1 cellular context compared by ENCODE assay signal in genomic region chr2:39513641-39514094, GRCh38.
A peak's percentile ranks its signal among the peaks of the same experiment; 100 is the strongest.
TF ChIP-seq lines count a peak whose summit lies in the region.

No MANE protein-coding gene starts in this region.

TF ChIP-seq in HepG2, 621 proteins besides CTCF, POLR2A, EP300 and RAD21 (continued from another document and continues in another):
- no peak for TF ChIP-seq CREB3 (CRISPR knock-in tag; IDR thresholded peaks at IDR 0.05)
- no peak for TF ChIP-seq ZFP41 (CRISPR knock-in tag; IDR thresholded peaks at IDR 0.05; ENCODE audit: borderline replicate concordance)
- no peak for TF ChIP-seq SIX1 (CRISPR knock-in tag; IDR thresholded peaks at IDR 0.05; ENCODE audit: borderline replicate concordance)
- TF ChIP-seq ZNF616 (CRISPR knock-in tag; IDR thresholded peaks at IDR 0.05; ENCODE audit: low read depth) = no peak
- TF ChIP-seq ZKSCAN1 (IDR thresholded peaks at IDR 0.05; ENCODE audit: low read length) = no peak
- no peak for TF ChIP-seq ZNF790 (CRISPR knock-in tag; IDR thresholded peaks at IDR 0.05; ENCODE audit: borderline replicate concordance)
- TF ChIP-seq ZNF724P (CRISPR knock-in tag; IDR thresholded peaks at IDR 0.05; ENCODE audit: borderline replicate concordance) = no peak
- peak; percentile 79 for TF ChIP-seq TEAD3 (CRISPR knock-in tag; optimal IDR thresholded peaks at IDR 0.05; ENCODE audit: borderline replicate concordance)
- TF ChIP-seq GTF2F1 (IDR thresholded peaks at IDR 0.05; ENCODE audit: low read length) = no peak
- no peak for TF ChIP-seq RBFOX2 (IDR thresholded peaks at IDR 0.05; ENCODE audit: low read depth, low read length)
- no peak for TF ChIP-seq ZNF800 (CRISPR knock-in tag; IDR thresholded peaks at IDR 0.05)
- no peak for TF ChIP-seq HOXA9 (CRISPR knock-in tag; IDR thresholded peaks at IDR 0.05; ENCODE audit: borderline replicate concordance)
- TF ChIP-seq THAP9 (CRISPR knock-in tag; IDR thresholded peaks at IDR 0.05; ENCODE audit: borderline replicate concordance) = no peak
- TF ChIP-seq MLLT10 (CRISPR knock-in tag; IDR thresholded peaks at IDR 0.05) = no peak
- no peak for TF ChIP-seq KDM2A (CRISPR knock-in tag; IDR thresholded peaks at IDR 0.05; ENCODE audit: borderline replicate concordance, low read depth)
- TF ChIP-seq ZNF280D (CRISPR knock-in tag; IDR thresholded peaks at IDR 0.05) = no peak
- no peak for TF ChIP-seq ATF7 (IDR thresholded peaks at IDR 0.05)
- no peak for TF ChIP-seq ATF7 (CRISPR knock-in tag; IDR thresholded peaks at IDR 0.05)
- no peak for TF ChIP-seq ELF1 (CRISPR knock-in tag; IDR thresholded peaks at IDR 0.05)
- TF ChIP-seq HNRNPLL (IDR thresholded peaks at IDR 0.05; ENCODE audit: low read depth, low read length, poor library complexity, severe bottlenecking) = no peak
- TF ChIP-seq HDAC2 (CRISPR knock-in tag; IDR thresholded peaks at IDR 0.05) = no peak; the same call in 1 of the 2 replicates
- no peak for TF ChIP-seq ZKSCAN5 (CRISPR knock-in tag; IDR thresholded peaks at IDR 0.05)
- TF ChIP-seq ZNF30 (CRISPR knock-in tag; IDR thresholded peaks at IDR 0.05) = no peak; the same call in 1 of the 2 replicates
- no peak for TF ChIP-seq SP140L (CRISPR knock-in tag; IDR thresholded peaks at IDR 0.05; ENCODE audit: borderline replicate concordance)
- no peak; the same call in 1 of the 2 replicates for TF ChIP-seq CSRNP1 (CRISPR knock-in tag; IDR thresholded peaks at IDR 0.05)
- no peak for TF ChIP-seq DR1 (CRISPR knock-in tag; IDR thresholded peaks at IDR 0.05)
- no peak for TF ChIP-seq ZNF501 (CRISPR knock-in tag; IDR thresholded peaks at IDR 0.05)
- TF ChIP-seq PBX3 (CRISPR knock-in tag; IDR thresholded peaks at IDR 0.05; ENCODE audit: borderline replicate concordance) = no peak
- peak; percentile 73 for TF ChIP-seq IKZF4 (CRISPR knock-in tag; IDR thresholded peaks at IDR 0.05; ENCODE audit: borderline replicate concordance, low read depth, not compliant biosample characterization)
- TF ChIP-seq CSRNP2 (CRISPR knock-in tag; conservative IDR thresholded peaks at IDR 0.05; ENCODE audit: low read depth) = no peak
- TF ChIP-seq ISL2 (CRISPR knock-in tag; IDR thresholded peaks at IDR 0.05) = no peak
- TF ChIP-seq CENPT (CRISPR knock-in tag; IDR thresholded peaks at IDR 0.05; ENCODE audit: low read depth) = no peak
- no peak for TF ChIP-seq ZXDC (CRISPR knock-in tag; IDR thresholded peaks at IDR 0.05)
- TF ChIP-seq SATB2 (CRISPR knock-in tag; IDR thresholded peaks at IDR 0.05) = no peak
- TF ChIP-seq ZSCAN12 (CRISPR knock-in tag; IDR thresholded peaks at IDR 0.05) = no peak
- TF ChIP-seq NR0B2 (CRISPR knock-in tag; IDR thresholded peaks at IDR 0.05) = no peak
- no peak for TF ChIP-seq SMAD1 (CRISPR knock-in tag; IDR thresholded peaks at IDR 0.05; ENCODE audit: borderline replicate concordance, low read depth)
- no peak for TF ChIP-seq ZNF362 (CRISPR knock-in tag; IDR thresholded peaks at IDR 0.05; ENCODE audit: borderline replicate concordance)
- no peak for TF ChIP-seq ZNF253 (CRISPR knock-in tag; IDR thresholded peaks at IDR 0.05; ENCODE audit: borderline replicate concordance)
- TF ChIP-seq SAFB2 (CRISPR knock-in tag; IDR thresholded peaks at IDR 0.05; ENCODE audit: borderline replicate concordance, low read depth) = no peak; the same call in 1 of the 2 replicates
- TF ChIP-seq ZNF746 (CRISPR knock-in tag; IDR thresholded peaks at IDR 0.05) = no peak
- TF ChIP-seq EEA1 (CRISPR knock-in tag; IDR thresholded peaks at IDR 0.05; ENCODE audit: borderline replicate concordance) = no peak
- no peak for TF ChIP-seq ZNF17 (CRISPR knock-in tag; IDR thresholded peaks at IDR 0.05)
- no peak for TF ChIP-seq ZFP36L2 (CRISPR knock-in tag; IDR thresholded peaks at IDR 0.05)
